ENCODE assay signal across 17 cellular contexts in genomic region chr14:21258194-21258888, GRCh38. TPM values are rescaled to one million over a fixed set of nuclear protein-coding genes. Genes with fewer than 3 reads are reported as not detected.
DNase-seq lines count a peak whose midpoint lies in the region; ATAC-seq, FAIRE-seq and TF ChIP-seq lines count a peak whose summit lies in the region.
"Had no signal": no experiment of that assay in that cellular context is flagged by ENCODE, and none has a peak within 500 bp of the region (broad histone marks: within the 10 kb centered on the region; RNA-seq: fewer than 3 reads in every experiment).

No MANE protein-coding gene starts in this region.

- TF ChIP-seq POLR2A in upper lobe of left lung (IDR thresholded peaks at IDR 0.05) (no peak), GM12891 (IDR thresholded peaks at IDR 0.05; ENCODE audit: low read depth, low read length) (no peak; the same call in 1 of the 2 replicates)

- no peak for DNase-seq in CD14-positive monocyte (ENCODE audit: low spot score)
- DNase-seq in GM23248: no peak
- no peak for DNase-seq in activated naive CD8-positive, alpha-beta T cell treated with anti-CD3 and anti-CD28 coated beads for 36 hours
- no peak for DNase-seq in upper lobe of left lung
- no peak for DNase-seq in GM12891 (ENCODE audit: insufficient read length, low spot score)
- no peak for DNase-seq in ecto neural progenitor cell (ENCODE audit: low spot score)
- DNase-seq: activated CD4-positive, alpha-beta T cell treated with anti-CD3 and anti-CD28 coated beads for 1 hour; heart right ventricle; NCI-H526; SJCRH30; stimulated activated CD4-positive, alpha-beta T cell treated with anti-CD3 and anti-CD28 coated beads, Interleukin-1b, Interleukin-23, amount 100 ng/mL, for 48 hours; stomach had no signal

- peaks cover 60% of the 10 kb centered on the region for H4K20me1 ChIP-seq in GM23248 (ENCODE audit: insufficient read depth)

- no peak for TF ChIP-seq CTCF in CD14-positive monocyte (IDR thresholded peaks at IDR 0.05)
- no peak for TF ChIP-seq CTCF in upper lobe of left lung (IDR thresholded peaks at IDR 0.05)

- H3K27me3 ChIP-seq in GM23248 (replicated peaks; ENCODE audit: insufficient read depth) (no peaks in the 10 kb centered on the region), mucosa of stomach (ENCODE audit: control insufficient read depth, insufficient read depth, low read length) (no peaks in the 10 kb centered on the region), upper lobe of left lung (no peaks in the 10 kb centered on the region)
- H3K27me3 ChIP-seq: ascending aorta, heart right ventricle, SJCRH30, stomach had no signal

- no peaks in the 10 kb centered on the region for H3K27me3 Mint-ChIP-seq in CD14-positive monocyte (ENCODE audit: low read depth in 3 of 3)
- H3K27me3 Mint-ChIP-seq in activated naive CD8-positive, alpha-beta T cell treated with anti-CD3 and anti-CD28 coated beads for 36 hours: no peaks in the 10 kb centered on the region

- H3K9me3 Mint-ChIP-seq in CD14-positive monocyte: no peaks in the 10 kb centered on the region
- H3K9me3 Mint-ChIP-seq in activated naive CD8-positive, alpha-beta T cell treated with anti-CD3 and anti-CD28 coated beads for 36 hours: no peaks in the 10 kb centered on the region

- H3K27ac Mint-ChIP-seq in CD14-positive monocyte: peak overlapping the region; percentile 18 to 68 (median 30)
- H3K27ac Mint-ChIP-seq in activated naive CD8-positive, alpha-beta T cell treated with anti-CD3 and anti-CD28 coated beads for 36 hours: peak overlapping the region; percentile 74

- H3K27ac ChIP-seq in GM23248 (peak overlapping the region; percentile 35; the same call in 1 of the 2 replicates), upper lobe of left lung (peak overlapping the region in 1 of 4 donors; percentile 7)
- H3K27ac ChIP-seq: ascending aorta, SJCRH30 had no signal

- no peak overlapping the region for H2AFZ ChIP-seq in GM23248

- no peaks in the 10 kb centered on the region for H3K9me2 ChIP-seq in GM23248 (ENCODE audit: insufficient read depth)

- H3K36me3 ChIP-seq in GM23248 (ENCODE audit: low read depth) (peaks cover 74% of the 10 kb centered on the region), mucosa of stomach (ENCODE audit: control insufficient read depth, insufficient read depth, low read length) (peaks cover 20% of the 10 kb centered on the region), upper lobe of left lung (peaks cover 18 to 68% (median 46%) of the 10 kb centered on the region in 4 donors)

- H3K4me3 Mint-ChIP-seq in CD14-positive monocyte: no peak overlapping the region
- peak overlapping the region; percentile 55 for H3K4me3 Mint-ChIP-seq in activated naive CD8-positive, alpha-beta T cell treated with anti-CD3 and anti-CD28 coated beads for 36 hours

- ATAC-seq in upper lobe of left lung (ENCODE audit: low FRiP score in 2 of 2) (no peak), HG03460 (IDR thresholded peaks at IDR 0.05; ENCODE audit: unreplicated experiment) (no peak)

- H3K9me3 ChIP-seq in GM23248 (ENCODE audit: low read depth) (no peaks in the 10 kb centered on the region), mucosa of stomach (ENCODE audit: control insufficient read depth, low read length) (no peaks in the 10 kb centered on the region), upper lobe of left lung (no peaks in the 10 kb centered on the region)
- H3K9me3 ChIP-seq: ascending aorta, heart right ventricle, SJCRH30, stomach had no signal

- no peak for TF ChIP-seq EP300 in upper lobe of left lung (IDR thresholded peaks at IDR 0.05)

- intact Hi-C loops in CD14-positive monocyte (cut with micrococcal nuclease): no loop called here

- H3K36me3 Mint-ChIP-seq in CD14-positive monocyte: peaks cover 60 to 96% of the 10 kb centered on the region in 2 donors
- peaks cover 77% of the 10 kb centered on the region for H3K36me3 Mint-ChIP-seq in activated naive CD8-positive, alpha-beta T cell treated with anti-CD3 and anti-CD28 coated beads for 36 hours

- H3K79me2 ChIP-seq in GM23248 (ENCODE audit: insufficient read depth): peaks cover 100% of the 10 kb centered on the region

- peaks cover 71% of the 10 kb centered on the region for H3K4me1 ChIP-seq in GM23248 (ENCODE audit: insufficient read depth)
- peaks cover 31% of the 10 kb centered on the region for H3K4me1 ChIP-seq in mucosa of stomach (ENCODE audit: control insufficient read depth, insufficient read depth, low read length)
- peaks cover 48 to 75% (median 66%) of the 10 kb centered on the region in 4 donors for H3K4me1 ChIP-seq in upper lobe of left lung
- H3K4me1 ChIP-seq: SJCRH30 had no signal

- peaks cover 73% of the 10 kb centered on the region for H3F3A ChIP-seq in GM23248 (ENCODE audit: insufficient read depth)

- H3K4me3 ChIP-seq in GM23248 (no peak overlapping the region), mucosa of stomach (ENCODE audit: low read length) (no peak overlapping the region), upper lobe of left lung (no peak overlapping the region)
- H3K4me3 ChIP-seq: ascending aorta, heart right ventricle, SJCRH30, stomach had no signal

- 95 to 99% methylated on average over 5 of the region's 5 CpGs for WGBS in GM23248 (ENCODE audit: low coverage in 1 of 2, low lambda C conversion rate in 2 of 2, missing lambda C conversion rate in 2 of 2), 2 experiments
- WGBS in upper lobe of left lung, 2 donors: 83 to 90% methylated on average over 5 of the region's 5 CpGs

- H3K4me2 ChIP-seq in GM23248 (ENCODE audit: unreplicated experiment): no peak overlapping the region

- no peak for FAIRE-seq in GM12891 (lab: Jason Lieb, UNC)
- FAIRE-seq: endometrium, HTR-8/SVneo had no signal

- H3K4me1 Mint-ChIP-seq in CD14-positive monocyte: peaks cover 50% of the 10 kb centered on the region
- H3K4me1 Mint-ChIP-seq in activated naive CD8-positive, alpha-beta T cell treated with anti-CD3 and anti-CD28 coated beads for 36 hours: peaks cover 72% of the 10 kb centered on the region

- no peak overlapping the region for H3K9ac ChIP-seq in GM23248
- peak overlapping the region; percentile 5 for H3K9ac ChIP-seq in mucosa of stomach (ENCODE audit: low read length)

- in situ Hi-C loops in GM23248 (cut with MboI): no loop called here

TF ChIP-seq in GM12891, 5 proteins besides CTCF, POLR2A, EP300 and RAD21:
- TF ChIP-seq POU2F2 (IDR thresholded peaks at IDR 0.05; ENCODE audit: low read depth, low read length) (no peak), PAX5 (IDR thresholded peaks at IDR 0.05; ENCODE audit: insufficient read depth, low read length, severe bottlenecking) (no peak), SPI1 (IDR thresholded peaks at IDR 0.05; ENCODE audit: low read depth, low read length) (no peak), TAF1 (IDR thresholded peaks at IDR 0.05; ENCODE audit: low read depth, low read length) (no peak), POLR2AphosphoS5 (IDR thresholded peaks at IDR 0.05; ENCODE audit: low read depth, low read length) (no peak)

RNA-seq across cellular contexts. Expression of gene HNRNPC, which starts 10.9 kb away (rescaled TPM):
- polyA plus RNA-seq in CD14-positive monocyte (100 to 1,000 TPM; 580 to 609 TPM), GM23248 (2016; fragmentation: Nextera tagmentation; extraction: Ambion mirVana) (584 and 592 TPM in 2 replicates)
- 674 and 705 TPM in 2 replicates for total RNA-seq in GM23248 (2014; rRNA removed; shearing (Covaris generic))
- 1,000 to 10,000 TPM; 1,256 to 1,302 TPM for total RNA-seq in activated naive CD8-positive, alpha-beta T cell treated with anti-CD3 and anti-CD28 coated beads for 36 hours
- total RNA-seq in upper lobe of left lung: 100 to 1,000 TPM; 119 to 390 (median 293) TPM
- polyA plus RNA-seq in GM12891 (2012; ENCODE audit: low read depth, missing spikeins): 626 TPM

RNA-seq across cellular contexts. Expression of gene RPGRIP1, which starts 21.5 kb away (rescaled TPM):
- polyA plus RNA-seq in CD14-positive monocyte (1 to 10 TPM; 4.7 to 7.4 TPM), GM23248 (2016; fragmentation: Nextera tagmentation; extraction: Ambion mirVana) (not detected in 2 replicates)
- not detected in 2 replicates for total RNA-seq in GM23248 (2014; rRNA removed; shearing (Covaris generic))
- under 1 TPM; 0.08 to 0.22 TPM for total RNA-seq in activated naive CD8-positive, alpha-beta T cell treated with anti-CD3 and anti-CD28 coated beads for 36 hours
- total RNA-seq in upper lobe of left lung: 1 to 10 TPM in 1 of 6 donors, under 1 TPM in 4, not detected in 1; 0.15 to 1.0 (median 0.34) TPM
- 0.13 TPM for polyA plus RNA-seq in GM12891 (2012; ENCODE audit: low read depth, missing spikeins)
- total RNA-seq: ascending aorta, SJCRH30 had no signal
